In the genomic region with DNA sequence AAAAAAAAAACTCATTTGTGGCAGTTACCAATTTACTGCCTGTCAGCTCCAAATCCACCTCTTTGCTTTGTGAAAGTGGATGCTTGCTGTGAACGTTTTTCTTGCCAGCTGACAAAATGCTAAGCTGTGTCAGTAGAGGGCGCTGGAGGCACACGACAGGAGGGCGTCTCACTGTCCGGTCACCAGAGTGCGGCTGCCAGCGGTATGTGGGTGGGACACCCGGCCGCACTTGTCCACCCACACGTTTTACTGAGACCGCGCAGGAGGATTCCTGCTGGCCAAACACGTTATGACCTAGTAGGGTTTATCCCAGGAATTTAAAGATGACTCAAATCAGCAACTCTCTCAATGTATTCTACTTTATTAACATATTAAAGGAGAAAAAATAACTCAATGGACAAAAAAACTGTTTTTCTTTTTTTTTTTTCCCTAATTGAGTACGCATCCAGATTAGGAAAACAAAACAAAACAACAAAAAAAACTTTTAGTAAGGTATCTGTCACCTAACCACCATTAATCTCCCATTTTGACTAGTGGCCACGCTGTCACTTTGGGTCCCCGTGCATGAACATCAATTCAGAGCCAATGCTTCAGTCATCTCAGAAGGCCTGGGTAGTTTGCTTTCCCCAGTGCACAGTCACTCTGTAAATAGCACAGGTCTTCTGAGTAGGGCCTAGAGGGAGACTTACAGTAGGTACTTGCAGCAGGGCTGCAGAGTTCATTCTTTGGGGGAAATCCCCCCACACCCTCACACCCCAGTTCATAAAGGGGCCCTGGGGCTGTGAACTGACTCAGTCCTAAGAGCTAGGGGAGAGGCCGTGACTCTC, we compare ENCODE assay signal across 8 cellular contexts. TPM values are rescaled to one million over a fixed set of nuclear protein-coding genes. Genes with fewer than 3 reads are reported as not detected.
A peak's percentile ranks its signal among the peaks of the same experiment; 100 is the strongest.
DNase-seq lines count a peak whose midpoint lies in the region; ATAC-seq and TF ChIP-seq lines count a peak whose summit lies in the region.

No MANE protein-coding gene starts in this region.

- H3K27me3 Mint-ChIP-seq in activated CD8-positive, alpha-beta T cell treated with anti-CD3 and anti-CD28 coated beads for 36 hours = no peaks in the 10 kb centered on the region

- DNase-seq in COLO829 (ENCODE audit: low spot score) (peak; percentile 80), NCI-H82 (lab: John Stamatoyannopoulos, UW) (peak; percentile 90), medulla oblongata (ENCODE audit: extremely low spot score) (peak; percentile 93)
- peak; percentile 93 for DNase-seq in activated CD8-positive, alpha-beta T cell treated with anti-CD3 and anti-CD28 coated beads for 36 hours
- DNase-seq in effector CD4-positive, alpha-beta T cell = peak; percentile 67
- DNase-seq in stimulated activated CD8-positive, alpha-beta memory T cell treated with anti-CD3 and anti-CD28 coated beads, Interleukin-15, amount 100 ng/mL, for 4 hours (ENCODE audit: low read depth in 2 of 2) = peak; percentile 37 to 47

- H3K9me3 Mint-ChIP-seq in activated CD8-positive, alpha-beta T cell treated with anti-CD3 and anti-CD28 coated beads for 36 hours = no peaks in the 10 kb centered on the region

- H3K4me3 Mint-ChIP-seq in activated CD8-positive, alpha-beta T cell treated with anti-CD3 and anti-CD28 coated beads for 36 hours = peak overlapping the region; percentile 20

- H3K4me1 Mint-ChIP-seq in activated CD8-positive, alpha-beta T cell treated with anti-CD3 and anti-CD28 coated beads for 36 hours (ENCODE audit: low read depth) = peaks cover 24% of the 10 kb centered on the region

- ATAC-seq in GM19452 (IDR thresholded peaks at IDR 0.05; ENCODE audit: unreplicated experiment) (peak; percentile 79), HG03521 (IDR thresholded peaks at IDR 0.05; ENCODE audit: unreplicated experiment) (peak; percentile 70)
- ATAC-seq in activated CD8-positive, alpha-beta T cell treated with anti-CD3 and anti-CD28 coated beads for 36 hours = peak; percentile 98

- POLR2A ChIA-PET in activated CD8-positive, alpha-beta T cell treated with anti-CD3 and anti-CD28 coated beads for 36 hours (lab: Charles Lee) = interaction anchor here (0.7 to 2.3 kb wide), 5 partner anchors 10 to 66 kb away, joined by 3 to 6 read pairs (median 3); a partner anchor contains a TSS

- intact Hi-C loops in activated CD8-positive, alpha-beta T cell treated with anti-CD3 and anti-CD28 coated beads for 36 hours (cut with micrococcal nuclease) = loop anchor here (5.0 to 10.0 kb wide), 2 partner anchors 36 to 169 kb away; no protein-coding TSS in a partner anchor

- H3K36me3 Mint-ChIP-seq in activated CD8-positive, alpha-beta T cell treated with anti-CD3 and anti-CD28 coated beads for 36 hours (ENCODE audit: low read depth) = peaks cover 8% of the 10 kb centered on the region

- H3K27ac Mint-ChIP-seq in activated CD8-positive, alpha-beta T cell treated with anti-CD3 and anti-CD28 coated beads for 36 hours = peak overlapping the region; percentile 75

- CTCF ChIA-PET in activated CD8-positive, alpha-beta T cell treated with anti-CD3 and anti-CD28 coated beads for 36 hours (lab: Charles Lee) = interaction anchor here (0.6 to 5.2 kb wide), 52 partner anchors 9 to 194 kb away, joined by 3 to 45 read pairs (median 4); no protein-coding TSS in a partner anchor

- TF ChIP-seq CTCF in activated CD8-positive, alpha-beta T cell treated with anti-CD3 and anti-CD28 coated beads for 36 hours (IDR thresholded peaks at IDR 0.05) = peak; percentile 96

RNA-seq across cellular contexts. Expression of a gene that starts 43.8 kb away (rescaled TPM):
- 1,000 to 10,000 TPM; 1,685 to 1,707 TPM for total RNA-seq in activated CD8-positive, alpha-beta T cell treated with anti-CD3 and anti-CD28 coated beads for 36 hours

RNA-seq across cellular contexts. Expression of a gene that starts 53.8 kb away (rescaled TPM):
- 10 to 100 TPM in 1 of 2 experiments, 1 to 10 TPM in 1; 6.3 to 10.4 TPM for total RNA-seq in activated CD8-positive, alpha-beta T cell treated with anti-CD3 and anti-CD28 coated beads for 36 hours

Comparison
In these comparisons a context has a peak if more than half of its experiments do, and no peak if none do; other contexts are left out.
1. Peak in every context shown above with its lines: DNase-seq and ATAC-seq.
2. DNase-seq: peak in every context shown above with its lines; median percentile 93 in activated CD8-positive, alpha-beta T cell treated with anti-CD3 and anti-CD28 coated beads for 36 hours; 93 in medulla oblongata; 90 in NCI-H82; 80 in COLO829; 67 in effector CD4-positive, alpha-beta T cell; 42 in stimulated activated CD8-positive, alpha-beta memory T cell treated with anti-CD3 and anti-CD28 coated beads, Interleukin-15, amount 100 ng/mL, for 4 hours.